ENCODE assay signal across 1 cellular context in the genomic region with DNA sequence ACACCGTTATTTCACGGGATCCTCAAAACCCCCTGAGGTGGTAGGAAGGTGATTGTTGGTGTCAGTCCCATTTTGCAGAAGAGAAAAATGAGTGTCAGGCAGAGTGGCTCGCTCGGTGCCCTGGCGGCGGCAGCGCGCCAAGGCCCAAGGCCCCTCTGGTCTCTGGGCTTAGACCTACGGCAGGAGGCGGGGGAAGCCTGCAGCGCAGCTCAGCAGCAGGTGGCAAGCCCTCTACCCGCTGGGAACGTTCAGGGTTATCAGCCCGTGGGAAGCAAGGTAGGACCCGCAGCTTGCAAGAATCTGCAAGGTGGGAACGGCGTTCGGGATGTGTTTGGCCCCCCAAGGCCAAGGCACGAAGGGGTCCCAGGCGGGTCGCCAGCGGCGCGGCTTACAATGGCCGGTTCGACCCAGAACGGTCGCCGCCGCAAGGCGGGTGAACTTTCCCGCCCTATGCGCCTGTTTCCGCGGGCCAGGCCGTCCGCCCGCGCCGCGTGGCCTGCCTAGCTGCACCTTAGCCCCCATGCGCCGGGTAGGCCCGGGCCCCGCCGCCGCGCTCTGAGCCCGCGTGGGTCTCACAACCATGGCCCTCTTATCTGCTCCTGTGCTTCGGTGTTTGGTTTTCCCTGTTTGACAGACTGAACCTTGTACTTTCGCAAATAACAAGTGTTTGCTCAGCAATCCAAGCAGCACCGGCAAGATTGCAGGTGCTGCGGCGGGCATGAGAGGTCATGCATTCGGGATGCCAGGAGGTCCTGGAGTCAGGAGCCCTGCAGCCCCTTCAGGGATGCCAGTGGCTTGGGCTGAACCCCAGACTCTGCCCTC.
TF ChIP-seq lines count a peak whose summit lies in the region.

No MANE protein-coding gene starts in this region.

TF ChIP-seq in HepG2, 621 proteins besides CTCF, POLR2A, EP300 and RAD21 (continued from another document and continues in another):
- TF ChIP-seq, protein P1, sequence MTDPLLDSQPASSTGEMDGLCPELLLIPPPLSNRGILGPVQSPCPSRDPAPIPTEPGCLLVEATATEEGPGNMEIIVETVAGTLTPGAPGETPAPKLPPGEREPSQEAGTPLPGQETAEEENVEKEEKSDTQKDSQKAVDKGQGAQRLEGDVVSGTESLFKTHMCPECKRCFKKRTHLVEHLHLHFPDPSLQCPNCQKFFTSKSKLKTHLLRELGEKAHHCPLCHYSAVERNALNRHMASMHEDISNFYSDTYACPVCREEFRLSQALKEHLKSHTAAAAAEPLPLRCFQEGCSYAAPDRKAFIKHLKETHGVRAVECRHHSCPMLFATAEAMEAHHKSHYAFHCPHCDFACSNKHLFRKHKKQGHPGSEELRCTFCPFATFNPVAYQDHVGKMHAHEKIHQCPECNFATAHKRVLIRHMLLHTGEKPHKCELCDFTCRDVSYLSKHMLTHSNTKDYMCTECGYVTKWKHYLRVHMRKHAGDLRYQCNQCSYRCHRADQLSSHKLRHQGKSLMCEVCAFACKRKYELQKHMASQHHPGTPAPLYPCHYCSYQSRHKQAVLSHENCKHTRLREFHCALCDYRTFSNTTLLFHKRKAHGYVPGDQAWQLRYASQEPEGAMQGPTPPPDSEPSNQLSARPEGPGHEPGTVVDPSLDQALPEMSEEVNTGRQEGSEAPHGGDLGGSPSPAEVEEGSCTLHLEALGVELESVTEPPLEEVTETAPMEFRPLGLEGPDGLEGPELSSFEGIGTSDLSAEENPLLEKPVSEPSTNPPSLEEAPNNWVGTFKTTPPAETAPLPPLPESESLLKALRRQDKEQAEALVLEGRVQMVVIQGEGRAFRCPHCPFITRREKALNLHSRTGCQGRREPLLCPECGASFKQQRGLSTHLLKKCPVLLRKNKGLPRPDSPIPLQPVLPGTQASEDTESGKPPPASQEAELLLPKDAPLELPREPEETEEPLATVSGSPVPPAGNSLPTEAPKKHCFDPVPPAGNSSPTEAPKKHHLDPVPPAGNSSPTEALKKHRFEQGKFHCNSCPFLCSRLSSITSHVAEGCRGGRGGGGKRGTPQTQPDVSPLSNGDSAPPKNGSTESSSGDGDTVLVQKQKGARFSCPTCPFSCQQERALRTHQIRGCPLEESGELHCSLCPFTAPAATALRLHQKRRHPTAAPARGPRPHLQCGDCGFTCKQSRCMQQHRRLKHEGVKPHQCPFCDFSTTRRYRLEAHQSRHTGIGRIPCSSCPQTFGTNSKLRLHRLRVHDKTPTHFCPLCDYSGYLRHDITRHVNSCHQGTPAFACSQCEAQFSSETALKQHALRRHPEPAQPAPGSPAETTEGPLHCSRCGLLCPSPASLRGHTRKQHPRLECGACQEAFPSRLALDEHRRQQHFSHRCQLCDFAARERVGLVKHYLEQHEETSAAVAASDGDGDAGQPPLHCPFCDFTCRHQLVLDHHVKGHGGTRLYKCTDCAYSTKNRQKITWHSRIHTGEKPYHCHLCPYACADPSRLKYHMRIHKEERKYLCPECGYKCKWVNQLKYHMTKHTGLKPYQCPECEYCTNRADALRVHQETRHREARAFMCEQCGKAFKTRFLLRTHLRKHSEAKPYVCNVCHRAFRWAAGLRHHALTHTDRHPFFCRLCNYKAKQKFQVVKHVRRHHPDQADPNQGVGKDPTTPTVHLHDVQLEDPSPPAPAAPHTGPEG (CRISPR knock-in tag; IDR thresholded peaks at IDR 0.05): peak; percentile 88
- TF ChIP-seq KMT2B (CRISPR knock-in tag; IDR thresholded peaks at IDR 0.05) (peak; percentile 56), ZNF850 (CRISPR knock-in tag; conservative IDR thresholded peaks at IDR 0.05) (no peak), ZBTB7A (CRISPR knock-in tag; IDR thresholded peaks at IDR 0.05) (peak; percentile 88), PTBP1 (IDR thresholded peaks at IDR 0.05; ENCODE audit: low read depth, low read length, poor library complexity, severe bottlenecking) (no peak), ZNF431 (CRISPR knock-in tag; IDR thresholded peaks at IDR 0.05; ENCODE audit: borderline replicate concordance, low read depth) (peak; percentile 95), KLF13 (CRISPR knock-in tag; IDR thresholded peaks at IDR 0.05) (no peak), IKZF1 (IDR thresholded peaks at IDR 0.05) (no peak), STAG1 (CRISPR knock-in tag; IDR thresholded peaks at IDR 0.05) (peak; percentile 16; the same call in 1 of the 2 replicates), ZNF138 (CRISPR knock-in tag; IDR thresholded peaks at IDR 0.05; ENCODE audit: low read depth) (0 out of 2 replicates have a peak, but pooled peaks have one; percentile 62), ZNF160 (CRISPR knock-in tag; IDR thresholded peaks at IDR 0.05) (peak; percentile 62; the same call in 1 of the 2 replicates), TAF1 (CRISPR knock-in tag; IDR thresholded peaks at IDR 0.05) (peak; percentile 68), HHEX (CRISPR knock-in tag; IDR thresholded peaks at IDR 0.05) (peak; percentile 90), ZFP91 (CRISPR knock-in tag; IDR thresholded peaks at IDR 0.05; ENCODE audit: borderline replicate concordance) (peak; percentile 95), MED13 (CRISPR knock-in tag; IDR thresholded peaks at IDR 0.05) (peak; percentile 81), ZNF24 (IDR thresholded peaks at IDR 0.05) (no peak), ZSCAN20 (CRISPR knock-in tag; IDR thresholded peaks at IDR 0.05; ENCODE audit: borderline replicate concordance) (peak; percentile 39; the same call in 1 of the 2 replicates), ZNF768 (CRISPR knock-in tag; IDR thresholded peaks at IDR 0.05) (peak; percentile 87), SKI (IDR thresholded peaks at IDR 0.05; ENCODE audit: partially characterized antibody) (peak; percentile 92), KMT2A (CRISPR knock-in tag; IDR thresholded peaks at IDR 0.05) (peak; percentile 89), PLSCR1 (CRISPR knock-in tag; IDR thresholded peaks at IDR 0.05; ENCODE audit: borderline replicate concordance) (peak; percentile 96; the same call in 1 of the 2 replicates)
- TF ChIP-seq, protein P2, sequence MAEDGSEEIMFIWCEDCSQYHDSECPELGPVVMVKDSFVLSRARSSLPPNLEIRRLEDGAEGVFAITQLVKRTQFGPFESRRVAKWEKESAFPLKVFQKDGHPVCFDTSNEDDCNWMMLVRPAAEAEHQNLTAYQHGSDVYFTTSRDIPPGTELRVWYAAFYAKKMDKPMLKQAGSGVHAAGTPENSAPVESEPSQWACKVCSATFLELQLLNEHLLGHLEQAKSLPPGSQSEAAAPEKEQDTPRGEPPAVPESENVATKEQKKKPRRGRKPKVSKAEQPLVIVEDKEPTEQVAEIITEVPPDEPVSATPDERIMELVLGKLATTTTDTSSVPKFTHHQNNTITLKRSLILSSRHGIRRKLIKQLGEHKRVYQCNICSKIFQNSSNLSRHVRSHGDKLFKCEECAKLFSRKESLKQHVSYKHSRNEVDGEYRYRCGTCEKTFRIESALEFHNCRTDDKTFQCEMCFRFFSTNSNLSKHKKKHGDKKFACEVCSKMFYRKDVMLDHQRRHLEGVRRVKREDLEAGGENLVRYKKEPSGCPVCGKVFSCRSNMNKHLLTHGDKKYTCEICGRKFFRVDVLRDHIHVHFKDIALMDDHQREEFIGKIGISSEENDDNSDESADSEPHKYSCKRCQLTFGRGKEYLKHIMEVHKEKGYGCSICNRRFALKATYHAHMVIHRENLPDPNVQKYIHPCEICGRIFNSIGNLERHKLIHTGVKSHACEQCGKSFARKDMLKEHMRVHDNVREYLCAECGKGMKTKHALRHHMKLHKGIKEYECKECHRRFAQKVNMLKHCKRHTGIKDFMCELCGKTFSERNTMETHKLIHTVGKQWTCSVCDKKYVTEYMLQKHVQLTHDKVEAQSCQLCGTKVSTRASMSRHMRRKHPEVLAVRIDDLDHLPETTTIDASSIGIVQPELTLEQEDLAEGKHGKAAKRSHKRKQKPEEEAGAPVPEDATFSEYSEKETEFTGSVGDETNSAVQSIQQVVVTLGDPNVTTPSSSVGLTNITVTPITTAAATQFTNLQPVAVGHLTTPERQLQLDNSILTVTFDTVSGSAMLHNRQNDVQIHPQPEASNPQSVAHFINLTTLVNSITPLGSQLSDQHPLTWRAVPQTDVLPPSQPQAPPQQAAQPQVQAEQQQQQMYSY (CRISPR knock-in tag; IDR thresholded peaks at IDR 0.05): peak; percentile 68
- TF ChIP-seq, protein P3, sequence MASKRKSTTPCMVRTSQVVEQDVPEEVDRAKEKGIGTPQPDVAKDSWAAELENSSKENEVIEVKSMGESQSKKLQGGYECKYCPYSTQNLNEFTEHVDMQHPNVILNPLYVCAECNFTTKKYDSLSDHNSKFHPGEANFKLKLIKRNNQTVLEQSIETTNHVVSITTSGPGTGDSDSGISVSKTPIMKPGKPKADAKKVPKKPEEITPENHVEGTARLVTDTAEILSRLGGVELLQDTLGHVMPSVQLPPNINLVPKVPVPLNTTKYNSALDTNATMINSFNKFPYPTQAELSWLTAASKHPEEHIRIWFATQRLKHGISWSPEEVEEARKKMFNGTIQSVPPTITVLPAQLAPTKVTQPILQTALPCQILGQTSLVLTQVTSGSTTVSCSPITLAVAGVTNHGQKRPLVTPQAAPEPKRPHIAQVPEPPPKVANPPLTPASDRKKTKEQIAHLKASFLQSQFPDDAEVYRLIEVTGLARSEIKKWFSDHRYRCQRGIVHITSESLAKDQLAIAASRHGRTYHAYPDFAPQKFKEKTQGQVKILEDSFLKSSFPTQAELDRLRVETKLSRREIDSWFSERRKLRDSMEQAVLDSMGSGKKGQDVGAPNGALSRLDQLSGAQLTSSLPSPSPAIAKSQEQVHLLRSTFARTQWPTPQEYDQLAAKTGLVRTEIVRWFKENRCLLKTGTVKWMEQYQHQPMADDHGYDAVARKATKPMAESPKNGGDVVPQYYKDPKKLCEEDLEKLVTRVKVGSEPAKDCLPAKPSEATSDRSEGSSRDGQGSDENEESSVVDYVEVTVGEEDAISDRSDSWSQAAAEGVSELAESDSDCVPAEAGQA (IDR thresholded peaks at IDR 0.05; ENCODE audit: low read depth): peak; percentile 71
- TF ChIP-seq, protein P3 (CRISPR knock-in tag; IDR thresholded peaks at IDR 0.05; ENCODE audit: borderline replicate concordance): peak; percentile 85; the same call in 1 of the 2 replicates
- TF ChIP-seq, protein P4, sequence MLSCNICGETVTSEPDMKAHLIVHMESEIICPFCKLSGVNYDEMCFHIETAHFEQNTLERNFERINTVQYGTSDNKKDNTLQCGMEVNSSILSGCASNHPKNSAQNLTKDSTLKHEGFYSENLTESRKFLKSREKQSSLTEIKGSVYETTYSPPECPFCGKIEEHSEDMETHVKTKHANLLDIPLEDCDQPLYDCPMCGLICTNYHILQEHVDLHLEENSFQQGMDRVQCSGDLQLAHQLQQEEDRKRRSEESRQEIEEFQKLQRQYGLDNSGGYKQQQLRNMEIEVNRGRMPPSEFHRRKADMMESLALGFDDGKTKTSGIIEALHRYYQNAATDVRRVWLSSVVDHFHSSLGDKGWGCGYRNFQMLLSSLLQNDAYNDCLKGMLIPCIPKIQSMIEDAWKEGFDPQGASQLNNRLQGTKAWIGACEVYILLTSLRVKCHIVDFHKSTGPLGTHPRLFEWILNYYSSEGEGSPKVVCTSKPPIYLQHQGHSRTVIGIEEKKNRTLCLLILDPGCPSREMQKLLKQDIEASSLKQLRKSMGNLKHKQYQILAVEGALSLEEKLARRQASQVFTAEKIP (CRISPR knock-in tag; IDR thresholded peaks at IDR 0.05; ENCODE audit: borderline replicate concordance): no peak
